29 cellular contexts compared by ENCODE assay signal in genomic region chr12:54751493-54751892, GRCh38.
"Had no signal": no experiment of that assay in that cellular context is flagged by ENCODE, and none has a peak within 500 bp of the region (broad histone marks: within the 10 kb centered on the region; RNA-seq: fewer than 3 reads in every experiment).

No MANE protein-coding gene starts in this region.

- H3K9me3 ChIP-seq: neutrophil, pancreas, prostate gland, suprapubic skin, testis, tibial nerve, upper lobe of left lung, vagina had no signal

- H3K4me1 ChIP-seq: pancreas, prostate gland, testis, tibial nerve, upper lobe of left lung, vagina had no signal

- H3K4me2 ChIP-seq: smooth muscle cell had no signal

- FAIRE-seq: pancreas, urothelium cell line had no signal

- H3K36me3 ChIP-seq: neutrophil, pancreas, prostate gland, spleen, suprapubic skin, tibial nerve, upper lobe of left lung, vagina had no signal

- H3K27ac ChIP-seq: neutrophil, pancreas, prostate gland, skin epidermis, spleen, suprapubic skin, testis, tibial nerve, upper lobe of left lung, vagina had no signal

- H3K4me3 ChIP-seq: pancreas, prostate gland, skin epidermis, smooth muscle cell, spleen, suprapubic skin, testis, tibial nerve, upper lobe of left lung, vagina had no signal

- DNase-seq: naive thymus-derived CD4-positive, alpha-beta T cell; nephron progenitor cell; nucleus accumbens; pancreas; right cardiac atrium; spleen; stimulated activated CD4-positive, alpha-beta T cell treated with anti-CD3 and anti-CD28 coated beads, Interleukin-12 subunit alpha, Interleukin-12 subunit beta, amount 100 ng/mL, for 4 hours; stimulated activated CD4-positive, alpha-beta T cell treated with anti-CD3 and anti-CD28 coated beads, Interleukin-1b, Interleukin-23, amount 100 ng/mL, for 48 hours; stimulated activated CD4-positive, alpha-beta T cell treated with anti-CD3 and anti-CD28 coated beads, Interleukin-4, amount 100 ng/mL, for 1 hour; stimulated activated CD4-positive, alpha-beta T cell treated with anti-CD3 and anti-CD28 coated beads, Interleukin-4, amount 100 ng/mL, for 4 hours; stimulated activated CD8-positive, alpha-beta memory T cell treated with anti-CD3 and anti-CD28 coated beads, Interleukin-4, amount 100 ng/mL, for 48 hours; stimulated activated naive CD4-positive, alpha-beta T cell; stimulated activated naive CD8-positive, alpha-beta T cell treated with anti-CD3 and anti-CD28 coated beads, Interleukin-15, amount 100 ng/mL, for 72 hours; stimulated activated naive CD8-positive, alpha-beta T cell treated with anti-CD3 and anti-CD28 coated beads, Interleukin-15, Interleukin-2, amounts not matched to agents 100 U/mL and 50 U/mL, for 24 hours; substantia nigra; testis; trophoblast cell; upper lobe of left lung had no signal

- ATAC-seq: naive thymus-derived CD4-positive, alpha-beta T cell; natural killer cell treated with Interleukin-12 subunit alpha and Interleukin-12 subunit beta and Interleukin-15 and Interleukin-18, amount 100 ng/mL, for 72 hours; pancreas; right cardiac atrium; sciatic nerve; stimulated activated memory B cell treated with anti-CD40 and anti-IgM and Interleukin-4, amounts not matched to agents 10 μg/mL and 1 μg/mL and 100 μg/mL, for 72 hours; stimulated activated naive CD8-positive, alpha-beta T cell treated with anti-CD3 and anti-CD28 coated beads, Interleukin-15, amount 100 ng/mL, for 72 hours; stimulated activated naive CD8-positive, alpha-beta T cell treated with anti-CD3 and anti-CD28 coated beads, Interleukin-15, Interleukin-2, amounts not matched to agents 100 U/mL and 50 U/mL, for 24 hours had no signal

- H3K27me3 ChIP-seq: neutrophil, spleen, suprapubic skin, testis, tibial nerve, upper lobe of left lung, vagina had no signal
